ENCODE assay signal across 8 cellular contexts in genomic region chr19:18373892-18374629, GRCh38. TPM values are rescaled to one million over a fixed set of nuclear protein-coding genes. Genes with fewer than 3 reads are reported as not detected.
DNase-seq lines count a peak whose midpoint lies in the region; ATAC-seq and TF ChIP-seq lines count a peak whose summit lies in the region.

No MANE protein-coding gene starts in this region.

- H3K4me1 ChIP-seq in BLaER1 (peaks cover 49% of the 10 kb centered on the region), tibial nerve (peaks cover 0 to 47% (median 19%) of the 10 kb centered on the region in 4 donors)

- peak; percentile 80 to 90 for TF ChIP-seq EP300 in tibial nerve (IDR thresholded peaks at IDR 0.05)

- ATAC-seq in GM19025 (IDR thresholded peaks at IDR 0.05; ENCODE audit: low read depth, unreplicated experiment) (peak; percentile 85), HG03196 (IDR thresholded peaks at IDR 0.05; ENCODE audit: unreplicated experiment) (peak; percentile 79)
- peak; percentile 98 for ATAC-seq in activated T-helper 17 cell treated with anti-CD3 and anti-CD28 coated beads, Interleukin-2, amount 50 U/mL, for 72 hours (replicated peaks)

- no peaks in the 10 kb centered on the region for H3K9me3 ChIP-seq in BLaER1
- no peaks in the 10 kb centered on the region for H3K9me3 ChIP-seq in tibial nerve

- no peaks in the 10 kb centered on the region for H3K9me3 Mint-ChIP-seq in activated T-helper 17 cell treated with anti-CD3 and anti-CD28 coated beads, Interleukin-2, amount 50 U/mL, for 72 hours

- TF ChIP-seq POLR2A in tibial nerve (IDR thresholded peaks at IDR 0.05) = peak in 1 of 2 donors; percentile 21

- no peaks in the 10 kb centered on the region for H4K20me1 ChIP-seq in BLaER1

- no peaks in the 10 kb centered on the region for H3K27me3 Mint-ChIP-seq in activated T-helper 17 cell treated with anti-CD3 and anti-CD28 coated beads, Interleukin-2, amount 50 U/mL, for 72 hours

- peak overlapping the region; percentile 68 for H3K27ac Mint-ChIP-seq in activated T-helper 17 cell treated with anti-CD3 and anti-CD28 coated beads, Interleukin-2, amount 50 U/mL, for 72 hours

- WGBS in tibial nerve, 2 donors = 31 to 33% methylated on average over 12 to 13 of the region's 17 CpGs

- no peaks in the 10 kb centered on the region for H3K36me3 Mint-ChIP-seq in activated T-helper 17 cell treated with anti-CD3 and anti-CD28 coated beads, Interleukin-2, amount 50 U/mL, for 72 hours (ENCODE audit: low read depth)

- 0 out of 2 replicates have a peak overlapping the region, but pooled peaks have one; percentile 13 for H3K4me3 ChIP-seq in BLaER1
- no peak overlapping the region for H3K4me3 ChIP-seq in tibial nerve

- no peaks in the 10 kb centered on the region for H3K27me3 ChIP-seq in BLaER1
- H3K27me3 ChIP-seq in tibial nerve = no peaks in the 10 kb centered on the region

- peaks cover 9% of the 10 kb centered on the region for H3K4me1 Mint-ChIP-seq in activated T-helper 17 cell treated with anti-CD3 and anti-CD28 coated beads, Interleukin-2, amount 50 U/mL, for 72 hours

- peak overlapping the region; percentile 61 for H3K4me3 Mint-ChIP-seq in activated T-helper 17 cell treated with anti-CD3 and anti-CD28 coated beads, Interleukin-2, amount 50 U/mL, for 72 hours

- DNase-seq in NOMO-1 treated with DMSO at 0.1 percent for 48 hours (lab: John Stamatoyannopoulos, UW; ENCODE audit: unreplicated experiment) = peak; percentile 87
- DNase-seq in globus pallidus (ENCODE audit: low spot score) = peak; percentile 70
- DNase-seq in nucleus accumbens (lab: John Stamatoyannopoulos, UW) = peak in 53 of 56 donors; percentile 8 to 86 (median 53)
- peak; percentile 83 to 92 for DNase-seq in tibial nerve (ENCODE audit: low spot score in 2 of 2)

- no peak for TF ChIP-seq CTCF in tibial nerve (IDR thresholded peaks at IDR 0.05)

- H3K27ac ChIP-seq in BLaER1 (peak overlapping the region; percentile 82), tibial nerve (peak overlapping the region; percentile 72 to 92 (median 79))

- H3K36me3 ChIP-seq in BLaER1 = no peaks in the 10 kb centered on the region
- H3K36me3 ChIP-seq in tibial nerve = peaks cover 0 to 5% (median 0%) of the 10 kb centered on the region in 3 donors

- H3K4me2 ChIP-seq in BLaER1 = peak overlapping the region; percentile 86

- peak overlapping the region; percentile 60; the same call in 1 of the 2 replicates for H3K9ac ChIP-seq in BLaER1

RNA-seq across cellular contexts. Expression of gene GDF15, which starts 11.9 kb away (rescaled TPM):
- under 1 TPM; 0.45 to 0.50 TPM for total RNA-seq in activated T-helper 17 cell treated with anti-CD3 and anti-CD28 coated beads, Interleukin-2, amount 50 U/mL, for 72 hours
- 10 to 100 TPM in 2 of 4 donors, 1 to 10 TPM in 2; 4.2 to 31.0 (median 13.2) TPM for total RNA-seq in tibial nerve

RNA-seq across cellular contexts. Expression of gene LRRC25, which starts 23.4 kb away (rescaled TPM):
- not detected for total RNA-seq in activated T-helper 17 cell treated with anti-CD3 and anti-CD28 coated beads, Interleukin-2, amount 50 U/mL, for 72 hours
- total RNA-seq in tibial nerve = 10 to 100 TPM in 2 of 4 donors, 1 to 10 TPM in 2; 9.0 to 13.8 (median 9.8) TPM

RNA-seq across cellular contexts. Expression of gene PGPEP1, which starts 33.7 kb away (rescaled TPM):
- 10 to 100 TPM; 38.9 to 46.0 TPM for total RNA-seq in activated T-helper 17 cell treated with anti-CD3 and anti-CD28 coated beads, Interleukin-2, amount 50 U/mL, for 72 hours
- total RNA-seq in tibial nerve = 10 to 100 TPM; 15.9 to 27.9 (median 20.1) TPM

RNA-seq across cellular contexts. Expression of gene SSBP4, which starts 45.1 kb away (rescaled TPM):
- total RNA-seq in activated T-helper 17 cell treated with anti-CD3 and anti-CD28 coated beads, Interleukin-2, amount 50 U/mL, for 72 hours = 100 to 1,000 TPM in 1 of 2 donors, 10 to 100 TPM in 1; 73.8 to 169 TPM
- 100 to 1,000 TPM in 1 of 4 donors, 10 to 100 TPM in 3; 67.4 to 172 (median 84.2) TPM for total RNA-seq in tibial nerve

RNA-seq across cellular contexts. Expression of gene LSM4, which starts 51.2 kb away (rescaled TPM):
- 100 to 1,000 TPM; 176 to 252 TPM for total RNA-seq in activated T-helper 17 cell treated with anti-CD3 and anti-CD28 coated beads, Interleukin-2, amount 50 U/mL, for 72 hours
- total RNA-seq in tibial nerve = 100 to 1,000 TPM in 3 of 4 donors, 10 to 100 TPM in 1; 70.4 to 167 (median 156) TPM

Comparison
In these comparisons a context has a peak if more than half of its experiments do, and no peak if none do; other contexts are left out.
1. RNA of gene LRRC25, which starts 23.4 kb away (total RNA-seq): 9.0 to 13.8 TPM in tibial nerve; not detected in activated T-helper 17 cell treated with anti-CD3 and anti-CD28 coated beads, Interleukin-2, amount 50 U/mL, for 72 hours; every median in the first group is over 4 times any median in the second.
2. Peak in every context shown above with its lines, with median percentiles within 50 percentile points of each other: ATAC-seq and DNase-seq.